ENCODE assay signal across 19 cellular contexts in genomic region chr2:60317029-60317386, GRCh38.
DNase-seq lines count a peak whose midpoint lies in the region; ATAC-seq, FAIRE-seq and TF ChIP-seq lines count a peak whose summit lies in the region.
"Had no signal": no experiment of that assay in that cellular context is flagged by ENCODE, and none has a peak within 500 bp of the region (broad histone marks: within the 10 kb centered on the region; RNA-seq: fewer than 3 reads in every experiment).

No MANE protein-coding gene starts in this region.

- H3K14ac ChIP-seq in mesenchymal stem cell (ENCODE audit: low read length in 2 of 2): no peak overlapping the region

- no peaks in the 10 kb centered on the region for H3K79me1 ChIP-seq in mesenchymal stem cell (replicated peaks; ENCODE audit: low read length, poor library complexity, severe bottlenecking)

- DNase-seq in GM18507 (ENCODE audit: extremely low spot score, insufficient read length, low read depth) (no peak), islet precursor cell (peak; percentile 4), osteocyte (ENCODE audit: extremely low spot score, unreplicated experiment) (peak; percentile 25), SW 1271 (lab: John Stamatoyannopoulos, UW) (no peak), mesenchymal stem cell (no peak), upper lobe of left lung (no peak)
- no peak for DNase-seq in T-helper 2 cell treated with Interferon-gamma antibody and Interleukin-4, amounts not matched to agents 5 μg/mL and 100 μg/mL, for 36 hours (ENCODE audit: low spot score)
- DNase-seq: ACHN; BE2C; CD4-positive, alpha-beta memory T cell; DMS79; NCI-H1105 treated with DMSO at 0.1 percent for 48 hours; NCI-H1930; NCI-H2171; NCI-H774; SIG-M5 had no signal

- no peak overlapping the region for H2BK120ac ChIP-seq in mesenchymal stem cell (ENCODE audit: low read depth, low read length)

- H3K36me3 ChIP-seq in OCI-LY1 (ENCODE audit: insufficient read depth, low read length): no peaks in the 10 kb centered on the region
- H3K36me3 ChIP-seq in mesenchymal stem cell (ENCODE audit: control insufficient read depth in 1 of 2, insufficient read depth in 2 of 2, low read depth in 1 of 2, low read length in 2 of 2): no peaks in the 10 kb centered on the region
- no peaks in the 10 kb centered on the region for H3K36me3 ChIP-seq in upper lobe of left lung
- H3K36me3 ChIP-seq: BE2C had no signal

- no peak overlapping the region for H4K8ac ChIP-seq in mesenchymal stem cell (ENCODE audit: low read length)

- H3K4me3 ChIP-seq in OCI-LY1 (ENCODE audit: low read depth, low read length, poor library complexity, severe bottlenecking) (no peak overlapping the region), mesenchymal stem cell (ENCODE audit: insufficient read depth in 1 of 2, low read depth in 1 of 2, low read length in 2 of 2) (no peak overlapping the region), upper lobe of left lung (no peak overlapping the region)

- peaks cover 47% of the 10 kb centered on the region for H3K27me3 Mint-ChIP-seq in osteocyte (ENCODE audit: unreplicated experiment)
- H3K27me3 Mint-ChIP-seq in T-helper 2 cell treated with Interferon-gamma antibody and Interleukin-4, amounts not matched to agents 5 μg/mL and 100 μg/mL, for 36 hours (ENCODE audit: low read depth): peaks cover 26% of the 10 kb centered on the region

- H3K27ac ChIP-seq in OCI-LY1 (ENCODE audit: low read depth, low read length, poor library complexity, severe bottlenecking) (no peak overlapping the region), mesenchymal stem cell (ENCODE audit: low read length, poor library complexity, severe bottlenecking) (no peak overlapping the region), upper lobe of left lung (no peak overlapping the region)

- H3K9me2 ChIP-seq in OCI-LY1 (ENCODE audit: low read depth, low read length): no peaks in the 10 kb centered on the region

- H3K4ac ChIP-seq in mesenchymal stem cell (ENCODE audit: low read depth in 1 of 2, low read length in 2 of 2): no peak overlapping the region

- H2BK5ac ChIP-seq in mesenchymal stem cell (ENCODE audit: low read depth, low read length, poor library complexity, severe bottlenecking): no peak overlapping the region

- no peaks in the 10 kb centered on the region for H3K79me2 ChIP-seq in OCI-LY1 (ENCODE audit: insufficient read depth, low read length)

- peak overlapping the region; percentile 46; the same call in 1 of the 2 replicates for H3K4me2 ChIP-seq in OCI-LY1 (ENCODE audit: low read length)
- H3K4me2 ChIP-seq in mesenchymal stem cell (ENCODE audit: low read length, poor library complexity, severe bottlenecking): no peak overlapping the region

- no peak overlapping the region for H3K18ac ChIP-seq in mesenchymal stem cell (ENCODE audit: low read depth in 1 of 2, low read length in 2 of 2)

- peak; percentile 31 for FAIRE-seq in GM18507 (lab: Jason Lieb, UNC)
- FAIRE-seq: G401.6, RCC 7860 had no signal

- H3K4me1 ChIP-seq in OCI-LY1 (ENCODE audit: insufficient read depth, low read length, severe bottlenecking) (peaks cover 31% of the 10 kb centered on the region), mesenchymal stem cell (ENCODE audit: control insufficient read depth, insufficient read depth, low read depth, low read length) (no peaks in the 10 kb centered on the region), upper lobe of left lung (peaks cover 0 to 4% (median 0%) of the 10 kb centered on the region in 4 donors)
- H3K4me1 ChIP-seq: BE2C had no signal

- no peaks in the 10 kb centered on the region for H4K20me1 ChIP-seq in OCI-LY1 (ENCODE audit: insufficient read depth, low read length)

- H3K27ac Mint-ChIP-seq in osteocyte (ENCODE audit: unreplicated experiment): no peak overlapping the region
- H3K27ac Mint-ChIP-seq in T-helper 2 cell treated with Interferon-gamma antibody and Interleukin-4, amounts not matched to agents 5 μg/mL and 100 μg/mL, for 36 hours: no peak overlapping the region
- H3K27ac Mint-ChIP-seq: CD4-positive, alpha-beta memory T cell had no signal

- no peak overlapping the region for H2BK15ac ChIP-seq in mesenchymal stem cell (ENCODE audit: low read depth, poor library complexity, severe bottlenecking)

- no peak overlapping the region for H3K9ac ChIP-seq in OCI-LY1 (ENCODE audit: low read length)
- no peak overlapping the region for H3K9ac ChIP-seq in mesenchymal stem cell (ENCODE audit: low read length)

- H2AK5ac ChIP-seq in mesenchymal stem cell (ENCODE audit: low read length, severe bottlenecking): no peak overlapping the region

- no peak for TF ChIP-seq POLR2A in upper lobe of left lung (IDR thresholded peaks at IDR 0.05)

- H2AFZ ChIP-seq in OCI-LY1 (ENCODE audit: low read length) (no peak overlapping the region), mesenchymal stem cell (ENCODE audit: low read depth, low read length) (no peak overlapping the region)

- WGBS in mesenchymal stem cell: 67% methylated on average over 2 of the region's 2 CpGs
- 77 to 86% methylated on average over 2 of the region's 2 CpGs for WGBS in upper lobe of left lung, 2 donors

- H3K4me1 Mint-ChIP-seq in osteocyte (ENCODE audit: unreplicated experiment): no peaks in the 10 kb centered on the region
- H3K4me1 Mint-ChIP-seq in T-helper 2 cell treated with Interferon-gamma antibody and Interleukin-4, amounts not matched to agents 5 μg/mL and 100 μg/mL, for 36 hours (ENCODE audit: low read depth): peaks cover 18% of the 10 kb centered on the region

- H4K91ac ChIP-seq in mesenchymal stem cell (ENCODE audit: low read length): no peak overlapping the region

- H3F3A ChIP-seq in OCI-LY1 (ENCODE audit: insufficient read depth, low read length): no peaks in the 10 kb centered on the region

- no peaks in the 10 kb centered on the region for H3K27me3 ChIP-seq in OCI-LY1 (ENCODE audit: insufficient read depth, low read length)
- peaks cover 8 to 18% of the 10 kb centered on the region in 2 experiments for H3K27me3 ChIP-seq in mesenchymal stem cell (ENCODE audit: control insufficient read depth in 1 of 2, insufficient read depth in 1 of 2, low read length in 2 of 2)
- no peaks in the 10 kb centered on the region for H3K27me3 ChIP-seq in upper lobe of left lung
- H3K27me3 ChIP-seq: BE2C had no signal

- H3K4me3 Mint-ChIP-seq in osteocyte (ENCODE audit: unreplicated experiment): no peak overlapping the region
- H3K4me3 Mint-ChIP-seq in T-helper 2 cell treated with Interferon-gamma antibody and Interleukin-4, amounts not matched to agents 5 μg/mL and 100 μg/mL, for 36 hours: no peak overlapping the region
- H3K4me3 Mint-ChIP-seq: CD4-positive, alpha-beta memory T cell had no signal

- no peaks in the 10 kb centered on the region for H3K36me3 Mint-ChIP-seq in osteocyte (ENCODE audit: unreplicated experiment)
- no peaks in the 10 kb centered on the region for H3K36me3 Mint-ChIP-seq in T-helper 2 cell treated with Interferon-gamma antibody and Interleukin-4, amounts not matched to agents 5 μg/mL and 100 μg/mL, for 36 hours (ENCODE audit: low read depth)
- H3K36me3 Mint-ChIP-seq: CD4-positive, alpha-beta memory T cell had no signal

- no peak for TF ChIP-seq EP300 in upper lobe of left lung (IDR thresholded peaks at IDR 0.05)

- ATAC-seq in upper lobe of left lung (ENCODE audit: low FRiP score in 2 of 2): no peak

- no peaks in the 10 kb centered on the region for H3K9me3 ChIP-seq in OCI-LY1 (ENCODE audit: low read length)
- H3K9me3 ChIP-seq in mesenchymal stem cell (ENCODE audit: control insufficient read depth, low read length): no peaks in the 10 kb centered on the region
- H3K9me3 ChIP-seq in upper lobe of left lung: no peaks in the 10 kb centered on the region
- H3K9me3 ChIP-seq: BE2C had no signal

- H2BK12ac ChIP-seq in mesenchymal stem cell (ENCODE audit: low read length in 2 of 2): no peak overlapping the region

- no peaks in the 10 kb centered on the region for H3K9me3 Mint-ChIP-seq in osteocyte (ENCODE audit: unreplicated experiment)
- H3K9me3 Mint-ChIP-seq in T-helper 2 cell treated with Interferon-gamma antibody and Interleukin-4, amounts not matched to agents 5 μg/mL and 100 μg/mL, for 36 hours: no peaks in the 10 kb centered on the region

- H3K23ac ChIP-seq in mesenchymal stem cell (ENCODE audit: low read length in 2 of 2): no peak overlapping the region

- no peak for TF ChIP-seq CTCF in OCI-LY1 (IDR thresholded peaks at IDR 0.05; ENCODE audit: low read length)
- no peak for TF ChIP-seq CTCF in osteocyte (IDR thresholded peaks at IDR 0.05)
- no peak for TF ChIP-seq CTCF in upper lobe of left lung (IDR thresholded peaks at IDR 0.05)

Comparison
In these comparisons a context has a peak if more than half of its experiments do, and no peak if none do; other contexts are left out.
1. DNase-seq: peak in islet precursor cell (single experiment) and osteocyte (single experiment); none in GM18507 (single experiment), SW 1271 (0 of 2), mesenchymal stem cell (single experiment), upper lobe of left lung (0 of 2) and T-helper 2 cell treated with Interferon-gamma antibody and Interleukin-4, amounts not matched to agents 5 μg/mL and 100 μg/mL, for 36 hours (single experiment).